ENCODE assay signal across 10 cellular contexts in genomic region chrX:10157032-10157341, GRCh38. TPM values are rescaled to one million over a fixed set of nuclear protein-coding genes. Genes with fewer than 3 reads are reported as not detected.
DNase-seq lines count a peak whose midpoint lies in the region; ATAC-seq and TF ChIP-seq lines count a peak whose summit lies in the region.
"Had no signal": no experiment of that assay in that cellular context is flagged by ENCODE, and none has a peak within 500 bp of the region (broad histone marks: within the 10 kb centered on the region; RNA-seq: fewer than 3 reads in every experiment).

No MANE protein-coding gene starts in this region.

- peak overlapping the region; percentile 44 for H3K9ac ChIP-seq in ES-I3 (ENCODE audit: low read depth, low read length)
- peak overlapping the region; percentile 62 for H3K9ac ChIP-seq in SU-DHL-6 (ENCODE audit: low read length)

- peaks cover 16% of the 10 kb centered on the region for H3K4me1 ChIP-seq in ES-I3 (ENCODE audit: insufficient read depth, low read length)

- H4K20me1 ChIP-seq in SU-DHL-6 (ENCODE audit: low read depth, low read length), result no peaks in the 10 kb centered on the region

- H2AFZ ChIP-seq in SU-DHL-6 (ENCODE audit: low read depth, low read length, severe bottlenecking), result peak overlapping the region; percentile 81

- TF ChIP-seq CTCF in SU-DHL-6 (IDR thresholded peaks at IDR 0.05; ENCODE audit: insufficient read depth, low read length, poor library complexity, severe bottlenecking) (no peak), fibroblast of mammary gland (conservative IDR thresholded peaks at IDR 0.05; ENCODE audit: control insufficient read depth, insufficient read depth, low read depth, low read length) (no peak), progenitor cell of endocrine pancreas (IDR thresholded peaks at IDR 0.05; ENCODE audit: unreplicated experiment) (no peak)

- H3K9me3 Mint-ChIP-seq in progenitor cell of endocrine pancreas (ENCODE audit: low read depth), result peaks cover 7% of the 10 kb centered on the region

- H3K9me2 ChIP-seq in SU-DHL-6 (replicated peaks; ENCODE audit: insufficient read depth, low read length), result no peaks in the 10 kb centered on the region

- no peaks in the 10 kb centered on the region for H3K36me3 Mint-ChIP-seq in progenitor cell of endocrine pancreas (ENCODE audit: insufficient read depth)

- peaks cover 3% of the 10 kb centered on the region for H3K27me3 Mint-ChIP-seq in progenitor cell of endocrine pancreas

- H3K27me3 ChIP-seq in SU-DHL-6 (ENCODE audit: low read length), result no peaks in the 10 kb centered on the region

- peak overlapping the region; percentile 96 for H3K4me2 ChIP-seq in SU-DHL-6 (ENCODE audit: low read depth, low read length, poor library complexity, severe bottlenecking)

- intact Hi-C loops in posterior vena cava (cut with DNase I), result no loop called here

- H3K36me3 ChIP-seq in ES-I3 (ENCODE audit: insufficient read depth, low read length) (no peaks in the 10 kb centered on the region), SU-DHL-6 (ENCODE audit: low read length) (no peaks in the 10 kb centered on the region)

- peak overlapping the region; percentile 93 for H3K27ac Mint-ChIP-seq in progenitor cell of endocrine pancreas

- H3K79me2 ChIP-seq in SU-DHL-6 (ENCODE audit: insufficient read depth, low read length), result no peaks in the 10 kb centered on the region

- peak overlapping the region; percentile 62 for H3K4me3 Mint-ChIP-seq in progenitor cell of endocrine pancreas (ENCODE audit: low read depth)

- peak overlapping the region; percentile 51 for H3K4me3 ChIP-seq in SU-DHL-6 (ENCODE audit: insufficient read depth, low read length, poor library complexity, severe bottlenecking)
- peak overlapping the region; percentile 14 for H3K4me3 ChIP-seq in fibroblast of mammary gland (ENCODE audit: control insufficient read depth, low read depth, low read length)

- H3F3A ChIP-seq in SU-DHL-6 (ENCODE audit: insufficient read depth), result peaks cover 11% of the 10 kb centered on the region

- DNase-seq in fibroblast of mammary gland (ENCODE audit: low read depth), result no peak
- DNase-seq in progenitor cell of endocrine pancreas (ENCODE audit: low spot score, unreplicated experiment), result no peak
- DNase-seq in posterior vena cava (ENCODE audit: low spot score), result no peak
- no peak for DNase-seq in amygdala (lab: John Stamatoyannopoulos, UW)
- DNase-seq in SIG-M5 treated with dmso at 0.1 percent for 504 hours (lab: John Stamatoyannopoulos, UW; ENCODE audit: unreplicated experiment), result no peak
- DNase-seq: NCI-H1417 treated with DMSO at 0.1 percent for 48 hours; stimulated activated CD4-positive, alpha-beta T cell treated with anti-CD3 and anti-CD28 coated beads, Interleukin-1b, Interleukin-23, amount 100 ng/mL, for 48 hours had no signal

- ATAC-seq in GM19452 (IDR thresholded peaks at IDR 0.05; ENCODE audit: unreplicated experiment), result no peak

- H3K9me3 ChIP-seq in ES-I3 (ENCODE audit: control insufficient read depth, insufficient read depth, low read length), result no peaks in the 10 kb centered on the region
- no peaks in the 10 kb centered on the region for H3K9me3 ChIP-seq in SU-DHL-6 (ENCODE audit: insufficient read depth, low read length)

- peaks cover 17% of the 10 kb centered on the region for H3K4me1 Mint-ChIP-seq in progenitor cell of endocrine pancreas (ENCODE audit: low read depth)

- H3K27ac ChIP-seq in SU-DHL-6 (ENCODE audit: low read depth, low read length), result peak overlapping the region; percentile 75

RNA-seq across cellular contexts. Expression of gene CLCN4, which starts 0.2 kb away (rescaled TPM):
- 14.1 and 15.2 TPM in 2 replicates for total RNA-seq in progenitor cell of endocrine pancreas
- total RNA-seq in posterior vena cava, result 1 to 10 TPM; 3.7 to 8.4 TPM
